In genomic region chr7:112252691-112253090, GRCh38 we compare ENCODE assay signal across 18 cellular contexts.
"Had no signal": no experiment of that assay in that cellular context is flagged by ENCODE, and none has a peak within 500 bp of the region (broad histone marks: within the 10 kb centered on the region; RNA-seq: fewer than 3 reads in every experiment).

No MANE protein-coding gene starts in this region.

- H3K4me3 ChIP-seq: psoas muscle, skin epidermis, suprapubic skin, upper lobe of left lung had no signal

- H3K27ac ChIP-seq: epithelial cell of prostate, psoas muscle, skin epidermis, suprapubic skin, upper lobe of left lung had no signal

- H3K27ac Mint-ChIP-seq: activated CD4-positive, alpha-beta T cell treated with anti-CD3 and anti-CD28 coated beads for 36 hours; activated naive CD4-positive, alpha-beta T cell treated with anti-CD3 and anti-CD28 coated beads, Interleukin-2, amount 50 U/mL, for 24 hours; endodermal cell; T-helper 2 cell treated with Interferon-gamma antibody and Interleukin-4, amounts not matched to agents 5 μg/mL and 100 μg/mL, for 36 hours had no signal

- H3K27me3 ChIP-seq: suprapubic skin, upper lobe of left lung had no signal

- H3K4me3 Mint-ChIP-seq: activated CD4-positive, alpha-beta T cell treated with anti-CD3 and anti-CD28 coated beads for 36 hours; activated naive CD4-positive, alpha-beta T cell treated with anti-CD3 and anti-CD28 coated beads, Interleukin-2, amount 50 U/mL, for 24 hours; endodermal cell; neural crest cell; T-helper 2 cell treated with Interferon-gamma antibody and Interleukin-4, amounts not matched to agents 5 μg/mL and 100 μg/mL, for 36 hours had no signal

- FAIRE-seq: keratinocyte, TTC549 had no signal

- H3K4me1 ChIP-seq: psoas muscle had no signal

- DNase-seq: activated CD4-positive, alpha-beta T cell treated with anti-CD3 and anti-CD28 coated beads for 36 hours; activated CD4-positive, alpha-beta T cell treated with anti-CD3 and anti-CD28 coated beads, Interleukin-2, amount 50 U/mL, for 48 hours; activated gamma-delta T cell; endodermal cell; foreskin fibroblast; psoas muscle; right cardiac atrium; stimulated activated naive CD8-positive, alpha-beta T cell treated with anti-CD3 and anti-CD28 coated beads, Interleukin-15, Interleukin-2, amounts not matched to agents 100 U/mL and 50 U/mL, for 24 hours; upper lobe of left lung had no signal

- H3K9me3 ChIP-seq: psoas muscle, suprapubic skin, upper lobe of left lung had no signal

- ATAC-seq: activated CD4-positive, alpha-beta T cell treated with anti-CD3 and anti-CD28 coated beads for 36 hours; left lobe of liver; psoas muscle; right cardiac atrium; stimulated activated naive CD8-positive, alpha-beta T cell treated with anti-CD3 and anti-CD28 coated beads, Interleukin-15, Interleukin-2, amounts not matched to agents 100 U/mL and 50 U/mL, for 24 hours had no signal

- H3K9me3 Mint-ChIP-seq: activated naive CD4-positive, alpha-beta T cell treated with anti-CD3 and anti-CD28 coated beads, Interleukin-2, amount 50 U/mL, for 24 hours; neural crest cell; T-helper 2 cell treated with Interferon-gamma antibody and Interleukin-4, amounts not matched to agents 5 μg/mL and 100 μg/mL, for 36 hours had no signal

- H3K36me3 ChIP-seq: suprapubic skin, upper lobe of left lung had no signal

- H3K27me3 Mint-ChIP-seq: activated CD4-positive, alpha-beta T cell treated with anti-CD3 and anti-CD28 coated beads for 36 hours; activated naive CD4-positive, alpha-beta T cell treated with anti-CD3 and anti-CD28 coated beads, Interleukin-2, amount 50 U/mL, for 24 hours had no signal
